1 cellular context compared by ENCODE assay signal in the genomic region with DNA sequence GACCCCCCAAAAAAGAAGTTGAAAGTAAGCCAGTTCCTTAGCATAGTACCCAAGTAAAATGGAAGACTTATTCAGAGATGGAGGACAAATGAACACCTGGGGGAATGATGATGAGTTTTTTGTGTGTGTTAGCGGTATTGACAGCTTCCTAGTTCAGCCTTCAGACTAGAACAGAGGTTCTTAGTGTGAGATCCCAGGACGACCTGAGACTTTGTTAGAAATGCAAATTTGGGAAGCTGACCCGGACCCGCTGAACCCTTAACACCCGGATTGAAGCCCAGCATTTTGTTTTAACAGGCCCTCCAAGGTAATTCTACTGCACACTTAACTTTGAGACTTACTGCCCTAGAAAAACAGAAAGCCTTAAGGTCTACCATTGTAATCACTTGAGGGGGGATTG.
TF ChIP-seq lines count a peak whose summit lies in the region.

No MANE protein-coding gene starts in this region.

TF ChIP-seq in GM23338, 12 proteins besides CTCF, POLR2A, EP300 and RAD21 (continued from another document):
- TF ChIP-seq, protein P1, sequence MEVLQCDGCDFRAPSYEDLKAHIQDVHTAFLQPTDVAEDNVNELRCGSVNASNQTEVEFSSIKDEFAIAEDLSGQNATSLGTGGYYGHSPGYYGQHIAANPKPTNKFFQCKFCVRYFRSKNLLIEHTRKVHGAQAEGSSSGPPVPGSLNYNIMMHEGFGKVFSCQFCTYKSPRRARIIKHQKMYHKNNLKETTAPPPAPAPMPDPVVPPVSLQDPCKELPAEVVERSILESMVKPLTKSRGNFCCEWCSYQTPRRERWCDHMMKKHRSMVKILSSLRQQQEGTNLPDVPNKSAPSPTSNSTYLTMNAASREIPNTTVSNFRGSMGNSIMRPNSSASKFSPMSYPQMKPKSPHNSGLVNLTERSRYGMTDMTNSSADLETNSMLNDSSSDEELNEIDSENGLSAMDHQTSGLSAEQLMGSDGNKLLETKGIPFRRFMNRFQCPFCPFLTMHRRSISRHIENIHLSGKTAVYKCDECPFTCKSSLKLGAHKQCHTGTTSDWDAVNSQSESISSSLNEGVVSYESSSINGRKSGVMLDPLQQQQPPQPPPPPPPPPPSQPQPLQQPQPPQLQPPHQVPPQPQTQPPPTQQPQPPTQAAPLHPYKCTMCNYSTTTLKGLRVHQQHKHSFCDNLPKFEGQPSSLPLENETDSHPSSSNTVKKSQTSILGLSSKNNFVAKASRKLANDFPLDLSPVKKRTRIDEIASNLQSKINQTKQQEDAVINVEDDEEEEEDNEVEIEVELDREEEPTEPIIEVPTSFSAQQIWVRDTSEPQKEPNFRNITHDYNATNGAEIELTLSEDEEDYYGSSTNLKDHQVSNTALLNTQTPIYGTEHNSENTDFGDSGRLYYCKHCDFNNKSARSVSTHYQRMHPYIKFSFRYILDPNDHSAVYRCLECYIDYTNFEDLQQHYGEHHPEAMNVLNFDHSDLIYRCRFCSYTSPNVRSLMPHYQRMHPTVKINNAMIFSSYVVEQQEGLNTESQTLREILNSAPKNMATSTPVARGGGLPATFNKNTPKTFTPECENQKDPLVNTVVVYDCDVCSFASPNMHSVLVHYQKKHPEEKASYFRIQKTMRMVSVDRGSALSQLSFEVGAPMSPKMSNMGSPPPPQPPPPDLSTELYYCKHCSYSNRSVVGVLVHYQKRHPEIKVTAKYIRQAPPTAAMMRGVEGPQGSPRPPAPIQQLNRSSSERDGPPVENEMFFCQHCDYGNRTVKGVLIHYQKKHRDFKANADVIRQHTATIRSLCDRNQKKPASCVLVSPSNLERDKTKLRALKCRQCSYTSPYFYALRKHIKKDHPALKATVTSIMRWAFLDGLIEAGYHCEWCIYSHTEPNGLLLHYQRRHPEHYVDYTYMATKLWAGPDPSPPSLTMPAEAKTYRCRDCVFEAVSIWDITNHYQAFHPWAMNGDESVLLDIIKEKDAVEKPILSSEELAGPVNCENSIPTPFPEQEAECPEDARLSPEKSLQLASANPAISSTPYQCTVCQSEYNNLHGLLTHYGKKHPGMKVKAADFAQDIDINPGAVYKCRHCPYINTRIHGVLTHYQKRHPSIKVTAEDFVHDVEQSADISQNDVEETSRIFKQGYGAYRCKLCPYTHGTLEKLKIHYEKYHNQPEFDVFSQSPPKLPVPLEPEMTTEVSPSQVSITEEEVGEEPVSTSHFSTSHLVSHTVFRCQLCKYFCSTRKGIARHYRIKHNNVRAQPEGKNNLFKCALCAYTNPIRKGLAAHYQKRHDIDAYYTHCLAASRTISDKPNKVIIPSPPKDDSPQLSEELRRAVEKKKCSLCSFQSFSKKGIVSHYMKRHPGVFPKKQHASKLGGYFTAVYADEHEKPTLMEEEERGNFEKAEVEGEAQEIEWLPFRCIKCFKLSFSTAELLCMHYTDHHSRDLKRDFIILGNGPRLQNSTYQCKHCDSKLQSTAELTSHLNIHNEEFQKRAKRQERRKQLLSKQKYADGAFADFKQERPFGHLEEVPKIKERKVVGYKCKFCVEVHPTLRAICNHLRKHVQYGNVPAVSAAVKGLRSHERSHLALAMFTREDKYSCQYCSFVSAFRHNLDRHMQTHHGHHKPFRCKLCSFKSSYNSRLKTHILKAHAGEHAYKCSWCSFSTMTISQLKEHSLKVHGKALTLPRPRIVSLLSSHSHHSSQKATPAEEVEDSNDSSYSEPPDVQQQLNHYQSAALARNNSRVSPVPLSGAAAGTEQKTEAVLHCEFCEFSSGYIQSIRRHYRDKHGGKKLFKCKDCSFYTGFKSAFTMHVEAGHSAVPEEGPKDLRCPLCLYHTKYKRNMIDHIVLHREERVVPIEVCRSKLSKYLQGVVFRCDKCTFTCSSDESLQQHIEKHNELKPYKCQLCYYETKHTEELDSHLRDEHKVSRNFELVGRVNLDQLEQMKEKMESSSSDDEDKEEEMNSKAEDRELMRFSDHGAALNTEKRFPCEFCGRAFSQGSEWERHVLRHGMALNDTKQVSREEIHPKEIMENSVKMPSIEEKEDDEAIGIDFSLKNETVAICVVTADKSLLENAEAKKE (CRISPR knock-in tag; IDR thresholded peaks at IDR 0.05), result no peak
- no peak for TF ChIP-seq POLR2AphosphoS5 (IDR thresholded peaks at IDR 0.05; ENCODE audit: low read depth)
- TF ChIP-seq JUNB (IDR thresholded peaks at IDR 0.05; ENCODE audit: unreplicated experiment), result no peak
